In genomic region chr20:50381053-50381732, GRCh38 we compare ENCODE assay signal across 12 cellular contexts.
DNase-seq lines count a peak whose midpoint lies in the region; ATAC-seq, FAIRE-seq and TF ChIP-seq lines count a peak whose summit lies in the region.
"Had no signal": no experiment of that assay in that cellular context is flagged by ENCODE, and none has a peak within 500 bp of the region (broad histone marks: within the 10 kb centered on the region; RNA-seq: fewer than 3 reads in every experiment).

No MANE protein-coding gene starts in this region.

- no peaks in the 10 kb centered on the region for H3K9me3 Mint-ChIP-seq in central memory CD8-positive, alpha-beta T cell
- H3K9me3 Mint-ChIP-seq in nephron (no peaks in the 10 kb centered on the region), chondrocyte (ENCODE audit: low read depth) (no peaks in the 10 kb centered on the region)

- H3K27ac ChIP-seq in C4-2B = peak overlapping the region; percentile 16; the same call in 1 of the 2 replicates
- H3K27ac ChIP-seq: suprapubic skin had no signal

- no peak for DNase-seq in HTR-8/SVneo (ENCODE audit: insufficient read length, low spot score)
- DNase-seq in central memory CD8-positive, alpha-beta T cell (ENCODE audit: low spot score in 2 of 2) = no peak
- DNase-seq in NOMO-1 treated with dmso at 0.1 percent for 144 hours (lab: John Stamatoyannopoulos, UW; ENCODE audit: unreplicated experiment) = no peak
- DNase-seq in kidney tubule cell (ENCODE audit: low spot score) = no peak
- no peak for DNase-seq in chondrocyte (ENCODE audit: low spot score)
- DNase-seq in putamen (ENCODE audit: low spot score) = no peak
- DNase-seq: hippocampal formation, retina had no signal

- H3K27me3 Mint-ChIP-seq in central memory CD8-positive, alpha-beta T cell = no peaks in the 10 kb centered on the region
- peaks cover 35% of the 10 kb centered on the region for H3K27me3 Mint-ChIP-seq in nephron (ENCODE audit: low read depth)
- H3K27me3 Mint-ChIP-seq in chondrocyte (ENCODE audit: low read depth) = no peaks in the 10 kb centered on the region

- H3K36me3 Mint-ChIP-seq in central memory CD8-positive, alpha-beta T cell (ENCODE audit: insufficient read depth) = peaks cover 8% of the 10 kb centered on the region
- no peaks in the 10 kb centered on the region for H3K36me3 Mint-ChIP-seq in nephron (ENCODE audit: low read depth)
- H3K36me3 Mint-ChIP-seq in chondrocyte (ENCODE audit: low read depth) = no peaks in the 10 kb centered on the region

- peak; percentile 95 for FAIRE-seq in HTR-8/SVneo (lab: Jason Lieb, UNC)
- FAIRE-seq: endometrium had no signal

- peaks cover 46% of the 10 kb centered on the region for H3K4me1 Mint-ChIP-seq in central memory CD8-positive, alpha-beta T cell
- peaks cover 63% of the 10 kb centered on the region for H3K4me1 Mint-ChIP-seq in nephron
- peaks cover 24% of the 10 kb centered on the region for H3K4me1 Mint-ChIP-seq in chondrocyte (ENCODE audit: low read depth)

- TF ChIP-seq CTCF in C4-2B (conservative IDR thresholded peaks at IDR 0.05) (no peak; the same call in 1 of the 2 replicates), nephron (IDR thresholded peaks at IDR 0.05; ENCODE audit: unreplicated experiment in 3 of 3) (no peak), chondrocyte (IDR thresholded peaks at IDR 0.05) (no peak)

- H3K27ac Mint-ChIP-seq in central memory CD8-positive, alpha-beta T cell (ENCODE audit: low read depth) = peak overlapping the region; percentile 12
- H3K27ac Mint-ChIP-seq in nephron = peak overlapping the region; percentile 1 to 22 (median 2)
- H3K27ac Mint-ChIP-seq in chondrocyte (ENCODE audit: unreplicated experiment) = no peak overlapping the region

- ATAC-seq in central memory CD8-positive, alpha-beta T cell (replicated peaks; ENCODE audit: extremely low read depth, poor library complexity, severe bottlenecking) = no peak

- H3K4me3 Mint-ChIP-seq in central memory CD8-positive, alpha-beta T cell = peak overlapping the region; percentile 25
- H3K4me3 Mint-ChIP-seq in nephron = peak overlapping the region in 1 of 3 experiments; percentile 3
- no peak overlapping the region for H3K4me3 Mint-ChIP-seq in chondrocyte (ENCODE audit: unreplicated experiment)
